24 cellular contexts compared by ENCODE assay signal in genomic region chr20:39067526-39068216, GRCh38.
A peak's percentile ranks its signal among the peaks of the same experiment; 100 is the strongest.
DNase-seq lines count a peak whose midpoint lies in the region; ATAC-seq and TF ChIP-seq lines count a peak whose summit lies in the region.
"Had no signal": no experiment of that assay in that cellular context is flagged by ENCODE, and none has a peak within 500 bp of the region (broad histone marks: within the 10 kb centered on the region; RNA-seq: fewer than 3 reads in every experiment).

No MANE protein-coding gene starts in this region.

- dilution Hi-C loops in IMR-90 (cut with HindIII; ENCODE audit: low sequenced_read_pairs, unreplicated experiment), result no loop called here

- no peak overlapping the region for H3K4me2 ChIP-seq in IMR-90 (ENCODE audit: low read depth, low read length)
- H3K4me2 ChIP-seq: BLaER1 treated with 17β-estradiol and CSF1 and Interleukin-3, amounts not matched to agents 10 nM and 100 nM had no signal

- no peak overlapping the region for H2AFZ ChIP-seq in IMR-90 (replicated peaks; ENCODE audit: low read length, poor library complexity)

- H3K9me1 ChIP-seq in IMR-90 (ENCODE audit: insufficient read depth, low read length), result no peaks in the 10 kb centered on the region

- H3K23ac ChIP-seq in IMR-90 (ENCODE audit: low read depth, low read length), result no peak overlapping the region

- in situ Hi-C loops in IMR-90 (cut with MboI; ENCODE audit: low sequenced_read_pairs), result no loop called here
- in situ Hi-C loops in brain microvascular endothelial cell (cut with HindIII; ENCODE audit: low pct_ligation_motif_present, low sequenced_read_pairs), result no loop called here

- no peak overlapping the region for H2BK120ac ChIP-seq in IMR-90 (ENCODE audit: low read depth, low read length)

- CTCF ChIA-PET in IMR-90 (lab: Yijun Ruan, JAX), result no interaction called here

- no peak overlapping the region for H2BK15ac ChIP-seq in IMR-90 (ENCODE audit: low read depth, low read length)

- ATAC-seq in IMR-90 (ENCODE audit: low read depth), result no peak; the same call in 1 of the 2 replicates
- ATAC-seq in GM19351 (IDR thresholded peaks at IDR 0.05; ENCODE audit: unreplicated experiment), result no peak
- ATAC-seq: esophagus mucosa, natural killer cell, T-cell had no signal

- POLR2A ChIA-PET in IMR-90 (lab: Charles Lee; ENCODE audit: unreplicated experiment), result no interaction called here

- no peak overlapping the region for H3K4ac ChIP-seq in IMR-90 (ENCODE audit: low read depth, low read length)

- no TSS peak for BruUV-seq in IMR-90 (replicated peaks; lab: Mats Ljungman, UMichigan)

- peaks cover 2% of the 10 kb centered on the region; the same call in 1 of the 2 replicates for H3K27me3 ChIP-seq in IMR-90 (ENCODE audit: control insufficient read depth, insufficient read depth, low read length)
- H3K27me3 ChIP-seq in brain microvascular endothelial cell (replicated peaks), result no peaks in the 10 kb centered on the region
- no peaks in the 10 kb centered on the region for H3K27me3 ChIP-seq in ascending aorta
- H3K27me3 ChIP-seq: BLaER1 treated with 17β-estradiol and CSF1 and Interleukin-3, amounts not matched to agents 10 nM and 100 nM had no signal

- no CpG with 5 or more reads among the region's 5 CpGs for WGBS in IMR-90 (ENCODE audit: extremely low coverage in 2 of 2, insufficient read length in 1 of 2), 2 experiments

- no peaks in the 10 kb centered on the region for H4K20me1 ChIP-seq in IMR-90 (ENCODE audit: insufficient read depth, low read length)
- H4K20me1 ChIP-seq: BLaER1 treated with 17β-estradiol and CSF1 and Interleukin-3, amounts not matched to agents 10 nM and 100 nM had no signal

- H3K9ac ChIP-seq in IMR-90 (ENCODE audit: low read depth, low read length), result no peak overlapping the region
- H3K9ac ChIP-seq: BLaER1 treated with 17β-estradiol and CSF1 and Interleukin-3, amounts not matched to agents 10 nM and 100 nM had no signal

- H3K9me3 ChIP-seq in IMR-90 (ENCODE audit: control insufficient read depth, insufficient read depth, low read length), result peaks cover 4% of the 10 kb centered on the region; the same call in 1 of the 2 replicates
- no peaks in the 10 kb centered on the region for H3K9me3 ChIP-seq in ascending aorta
- H3K9me3 ChIP-seq: SJSA1 had no signal

- TF ChIP-seq RAD21 in IMR-90 (IDR thresholded peaks at IDR 0.05; ENCODE audit: low read length), result no peak

- H2BK20ac ChIP-seq in IMR-90 (ENCODE audit: low read depth, low read length), result no peak overlapping the region

- no peak overlapping the region for H2AK5ac ChIP-seq in IMR-90 (ENCODE audit: low read depth, low read length)

- no peaks in the 10 kb centered on the region for H3K36me3 ChIP-seq in IMR-90 (ENCODE audit: control insufficient read depth, insufficient read depth, low read length)
- no peaks in the 10 kb centered on the region for H3K36me3 ChIP-seq in brain microvascular endothelial cell (replicated peaks)
- no peaks in the 10 kb centered on the region for H3K36me3 ChIP-seq in ascending aorta
- H3K36me3 ChIP-seq: BLaER1 treated with 17β-estradiol and CSF1 and Interleukin-3, amounts not matched to agents 10 nM and 100 nM; SJSA1 had no signal

- H3K4me3 ChIP-seq in IMR-90 (ENCODE audit: insufficient read depth, low read depth, low read length) (no peak overlapping the region), brain microvascular endothelial cell (ENCODE audit: low read depth, low read length) (no peak overlapping the region), ascending aorta (no peak overlapping the region)
- H3K4me3 ChIP-seq: BLaER1 treated with 17β-estradiol and CSF1 and Interleukin-3, amounts not matched to agents 10 nM and 100 nM; SJSA1 had no signal

- H2BK5ac ChIP-seq in IMR-90 (ENCODE audit: low read depth, low read length, poor library complexity, severe bottlenecking), result no peak overlapping the region

- peak; percentile 47 for DNase-seq in AG08396 (ENCODE audit: low spot score)
- peak; percentile 64 for DNase-seq in IMR-90
- peak; percentile 20 for DNase-seq in brain microvascular endothelial cell
- DNase-seq in foreskin melanocyte, result peak; percentile 8
- DNase-seq in GM19238 (ENCODE audit: insufficient read length, low spot score), result no peak
- DNase-seq in ascending aorta (ENCODE audit: low spot score in 2 of 2), result no peak
- DNase-seq in NCI-H2081 (lab: John Stamatoyannopoulos, UW), result no peak
- DNase-seq: activated B cell treated with CpG ODN at 0.5 μM for 24 hours; activated CD4-positive, alpha-beta memory T cell treated with anti-CD3 and anti-CD28 coated beads for 36 hours; activated CD8-positive, alpha-beta memory T cell treated with anti-CD3 and anti-CD28 coated beads, Interleukin-2, amount 50 U/mL, for 4 hours; central memory CD4-positive, alpha-beta T cell; endodermal cell; glutamatergic neuron; natural killer cell; NCI-H1105 treated with DMSO at 0.1 percent for 48 hours; NCI-H2029 treated with DMSO at 0.1 percent for 48 hours; NCI-H226; stimulated activated CD4-positive, alpha-beta T cell treated with anti-CD3 and anti-CD28 coated beads, Interleukin-2, amount 100 ng/mL, for 24 hours; T-cell; trophoblast cell had no signal

- H3K79me1 ChIP-seq in IMR-90 (ENCODE audit: low read depth in 1 of 2, low read length in 2 of 2), result no peaks in the 10 kb centered on the region

- TF ChIP-seq POLR2A in IMR-90 (IDR thresholded peaks at IDR 0.05; ENCODE audit: low read depth, low read length), result no peak

- no peaks in the 10 kb centered on the region for H3K4me1 ChIP-seq in IMR-90 (ENCODE audit: control insufficient read depth, insufficient read depth, low read length)
- no peaks in the 10 kb centered on the region for H3K4me1 ChIP-seq in ascending aorta
- H3K4me1 ChIP-seq: BLaER1 treated with 17β-estradiol and CSF1 and Interleukin-3, amounts not matched to agents 10 nM and 100 nM; SJSA1 had no signal

- intact Hi-C loops in IMR-90 (cut with micrococcal nuclease), result no loop called here
- intact Hi-C loops in ascending aorta (cut with DNase I), result no loop called here

- H3K14ac ChIP-seq in IMR-90 (replicated peaks; ENCODE audit: low read depth, low read length), result no peak overlapping the region

- H4K91ac ChIP-seq in IMR-90 (ENCODE audit: insufficient read depth, low read depth, low read length), result no peak overlapping the region

- no peak overlapping the region for H4K8ac ChIP-seq in IMR-90 (ENCODE audit: low read depth in 2 of 2, low read length in 2 of 2)

- no peak overlapping the region for H3K56ac ChIP-seq in IMR-90 (ENCODE audit: extremely low read depth, insufficient read depth, low read length)

- H3K27ac ChIP-seq in IMR-90 (ENCODE audit: insufficient read depth, low read length), result no peak overlapping the region
- H3K27ac ChIP-seq in brain microvascular endothelial cell, result no peak overlapping the region
- no peak overlapping the region for H3K27ac ChIP-seq in ascending aorta
- H3K27ac ChIP-seq: BLaER1 treated with 17β-estradiol and CSF1 and Interleukin-3, amounts not matched to agents 10 nM and 100 nM; SJSA1 had no signal

- H4K5ac ChIP-seq in IMR-90 (ENCODE audit: low read depth, low read length), result no peak overlapping the region

- no peak overlapping the region for H2AK9ac ChIP-seq in IMR-90 (replicated peaks; ENCODE audit: low read depth, low read length, poor library complexity)

- TF ChIP-seq CTCF in IMR-90 (conservative IDR thresholded peaks at IDR 0.05; ENCODE audit: low read depth, low read length) (no peak), brain microvascular endothelial cell (IDR thresholded peaks at IDR 0.05; ENCODE audit: low read depth, low read length, missing control alignments) (no peak), ascending aorta (IDR thresholded peaks at IDR 0.05) (no peak)

- H3K18ac ChIP-seq in IMR-90 (ENCODE audit: low read depth, low read length), result no peak overlapping the region

TF ChIP-seq in IMR-90, 13 proteins besides CTCF, POLR2A, EP300 and RAD21:
- TF ChIP-seq BHLHE40 (IDR thresholded peaks at IDR 0.05; ENCODE audit: low read depth, low read length) (peak; percentile 85), MAFK (IDR thresholded peaks at IDR 0.05; ENCODE audit: low read depth, low read length) (no peak), MAZ (IDR thresholded peaks at IDR 0.05; ENCODE audit: borderline replicate concordance, low read depth, low read length) (no peak)

Comparison
In these comparisons a context has a peak if more than half of its experiments do, and no peak if none do; other contexts are left out.
1. DNase-seq: peak in AG08396 (single experiment), IMR-90 (single experiment), brain microvascular endothelial cell (single experiment) and foreskin melanocyte (single experiment); none in GM19238 (single experiment), ascending aorta (0 of 2) and NCI-H2081 (0 of 2).